In the genomic region with DNA sequence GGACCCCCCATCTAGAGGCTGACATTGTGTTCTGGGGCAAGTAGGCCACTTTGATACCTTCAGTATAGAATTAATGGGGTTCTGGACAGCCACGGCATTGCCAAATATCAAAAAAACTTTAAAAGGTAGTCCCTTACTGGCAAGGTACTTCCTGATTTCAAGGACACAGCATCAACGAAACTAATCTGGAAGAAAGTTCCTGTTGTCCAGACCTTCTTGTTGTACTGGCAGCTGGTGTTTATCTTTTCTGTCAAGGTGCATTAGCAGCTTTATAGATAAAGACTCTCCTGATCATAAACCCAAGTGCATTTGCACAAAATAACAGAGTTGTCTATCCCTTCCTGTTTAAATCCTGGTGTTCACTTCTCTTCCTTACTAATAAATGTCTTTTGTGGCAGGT, we compare ENCODE assay signal across 1 cellular context.
TF ChIP-seq lines count a peak whose summit lies in the region.

No MANE protein-coding gene starts in this region.

TF ChIP-seq in K562, 482 proteins besides CTCF, POLR2A, EP300 and RAD21 (continued from another document and continues in another):
- TF ChIP-seq, protein P1, sequence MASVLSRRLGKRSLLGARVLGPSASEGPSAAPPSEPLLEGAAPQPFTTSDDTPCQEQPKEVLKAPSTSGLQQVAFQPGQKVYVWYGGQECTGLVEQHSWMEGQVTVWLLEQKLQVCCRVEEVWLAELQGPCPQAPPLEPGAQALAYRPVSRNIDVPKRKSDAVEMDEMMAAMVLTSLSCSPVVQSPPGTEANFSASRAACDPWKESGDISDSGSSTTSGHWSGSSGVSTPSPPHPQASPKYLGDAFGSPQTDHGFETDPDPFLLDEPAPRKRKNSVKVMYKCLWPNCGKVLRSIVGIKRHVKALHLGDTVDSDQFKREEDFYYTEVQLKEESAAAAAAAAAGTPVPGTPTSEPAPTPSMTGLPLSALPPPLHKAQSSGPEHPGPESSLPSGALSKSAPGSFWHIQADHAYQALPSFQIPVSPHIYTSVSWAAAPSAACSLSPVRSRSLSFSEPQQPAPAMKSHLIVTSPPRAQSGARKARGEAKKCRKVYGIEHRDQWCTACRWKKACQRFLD (CRISPR knock-in tag; IDR thresholded peaks at IDR 0.05), result peak; percentile 74; the same call in 1 of the 2 replicates
- TF ChIP-seq ZNF644 (tag; IDR thresholded peaks at IDR 0.05; ENCODE audit: low read depth), result no peak
- TF ChIP-seq ZC3H11A (IDR thresholded peaks at IDR 0.05; ENCODE audit: low read depth, low read length), result no peak
- peak; percentile 27; the same call in 1 of the 2 replicates for TF ChIP-seq DMBX1 (CRISPR knock-in tag; IDR thresholded peaks at IDR 0.05; ENCODE audit: borderline replicate concordance)
- peak; percentile 92 for TF ChIP-seq CTBP1 (IDR thresholded peaks at IDR 0.05; ENCODE audit: borderline replicate concordance)
- peak; percentile 62; the same call in 1 of the 2 replicates for TF ChIP-seq JUND (IDR thresholded peaks at IDR 0.05; ENCODE audit: borderline replicate concordance, low read depth, low read length)
- TF ChIP-seq JUND (tag; IDR thresholded peaks at IDR 0.05; ENCODE audit: borderline replicate concordance, low read depth, low read length), result no peak; the same call in 2 of the 3 replicates
- TF ChIP-seq ZNF445 (CRISPR knock-in tag; IDR thresholded peaks at IDR 0.05; ENCODE audit: low read depth), result no peak
- TF ChIP-seq FOSL1 (tag; conservative IDR thresholded peaks at IDR 0.05), result no peak
- TF ChIP-seq POLR2H (tag; IDR thresholded peaks at IDR 0.05; ENCODE audit: low read depth), result no peak
- TF ChIP-seq SIX5 (IDR thresholded peaks at IDR 0.05; ENCODE audit: borderline replicate concordance in 1 of 2, insufficient read depth in 1 of 2, low read depth in 1 of 2, low read length in 2 of 2), result no peak
- no peak for TF ChIP-seq ZNF165 (CRISPR knock-in tag; IDR thresholded peaks at IDR 0.05; ENCODE audit: borderline replicate concordance)
- no peak for TF ChIP-seq POLR2AphosphoS2 (IDR thresholded peaks at IDR 0.05; ENCODE audit: low read length)
- peak; percentile 37; the same call in 1 of the 2 replicates for TF ChIP-seq RNF2 (IDR thresholded peaks at IDR 0.05)
- TF ChIP-seq TAL1 (IDR thresholded peaks at IDR 0.05), result peak; percentile 96
- TF ChIP-seq NEUROD1 (IDR thresholded peaks at IDR 0.05; ENCODE audit: borderline replicate concordance, low read depth, low read length, partially characterized antibody), result peak; percentile 16
- TF ChIP-seq DACH1 (IDR thresholded peaks at IDR 0.05; ENCODE audit: partially characterized antibody), result peak; percentile 78
- TF ChIP-seq SPI1 (IDR thresholded peaks at IDR 0.05; ENCODE audit: borderline replicate concordance, low read depth, low read length), result 0 out of 2 replicates have a peak, but pooled peaks have one; percentile 38
- peak; percentile 88 for TF ChIP-seq ESRRA (IDR thresholded peaks at IDR 0.05; ENCODE audit: borderline replicate concordance, low read depth)
- TF ChIP-seq RBFOX2 (IDR thresholded peaks at IDR 0.05; ENCODE audit: low read depth, low read length), result no peak
- TF ChIP-seq, protein P2, sequence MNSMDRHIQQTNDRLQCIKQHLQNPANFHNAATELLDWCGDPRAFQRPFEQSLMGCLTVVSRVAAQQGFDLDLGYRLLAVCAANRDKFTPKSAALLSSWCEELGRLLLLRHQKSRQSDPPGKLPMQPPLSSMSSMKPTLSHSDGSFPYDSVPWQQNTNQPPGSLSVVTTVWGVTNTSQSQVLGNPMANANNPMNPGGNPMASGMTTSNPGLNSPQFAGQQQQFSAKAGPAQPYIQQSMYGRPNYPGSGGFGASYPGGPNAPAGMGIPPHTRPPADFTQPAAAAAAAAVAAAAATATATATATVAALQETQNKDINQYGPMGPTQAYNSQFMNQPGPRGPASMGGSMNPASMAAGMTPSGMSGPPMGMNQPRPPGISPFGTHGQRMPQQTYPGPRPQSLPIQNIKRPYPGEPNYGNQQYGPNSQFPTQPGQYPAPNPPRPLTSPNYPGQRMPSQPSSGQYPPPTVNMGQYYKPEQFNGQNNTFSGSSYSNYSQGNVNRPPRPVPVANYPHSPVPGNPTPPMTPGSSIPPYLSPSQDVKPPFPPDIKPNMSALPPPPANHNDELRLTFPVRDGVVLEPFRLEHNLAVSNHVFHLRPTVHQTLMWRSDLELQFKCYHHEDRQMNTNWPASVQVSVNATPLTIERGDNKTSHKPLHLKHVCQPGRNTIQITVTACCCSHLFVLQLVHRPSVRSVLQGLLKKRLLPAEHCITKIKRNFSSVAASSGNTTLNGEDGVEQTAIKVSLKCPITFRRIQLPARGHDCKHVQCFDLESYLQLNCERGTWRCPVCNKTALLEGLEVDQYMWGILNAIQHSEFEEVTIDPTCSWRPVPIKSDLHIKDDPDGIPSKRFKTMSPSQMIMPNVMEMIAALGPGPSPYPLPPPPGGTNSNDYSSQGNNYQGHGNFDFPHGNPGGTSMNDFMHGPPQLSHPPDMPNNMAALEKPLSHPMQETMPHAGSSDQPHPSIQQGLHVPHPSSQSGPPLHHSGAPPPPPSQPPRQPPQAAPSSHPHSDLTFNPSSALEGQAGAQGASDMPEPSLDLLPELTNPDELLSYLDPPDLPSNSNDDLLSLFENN (IDR thresholded peaks at IDR 0.05; ENCODE audit: low read depth in 2 of 2, low read length in 2 of 2), result peak in 1 of 2 experiments; percentile 79; a peak in 2 of 4 replicates
- TF ChIP-seq TFE3 (CRISPR knock-in tag; IDR thresholded peaks at IDR 0.05), result no peak
- peak; percentile 79 for TF ChIP-seq SMARCC2 (IDR thresholded peaks at IDR 0.05; ENCODE audit: low read depth)
- TF ChIP-seq, protein P3, sequence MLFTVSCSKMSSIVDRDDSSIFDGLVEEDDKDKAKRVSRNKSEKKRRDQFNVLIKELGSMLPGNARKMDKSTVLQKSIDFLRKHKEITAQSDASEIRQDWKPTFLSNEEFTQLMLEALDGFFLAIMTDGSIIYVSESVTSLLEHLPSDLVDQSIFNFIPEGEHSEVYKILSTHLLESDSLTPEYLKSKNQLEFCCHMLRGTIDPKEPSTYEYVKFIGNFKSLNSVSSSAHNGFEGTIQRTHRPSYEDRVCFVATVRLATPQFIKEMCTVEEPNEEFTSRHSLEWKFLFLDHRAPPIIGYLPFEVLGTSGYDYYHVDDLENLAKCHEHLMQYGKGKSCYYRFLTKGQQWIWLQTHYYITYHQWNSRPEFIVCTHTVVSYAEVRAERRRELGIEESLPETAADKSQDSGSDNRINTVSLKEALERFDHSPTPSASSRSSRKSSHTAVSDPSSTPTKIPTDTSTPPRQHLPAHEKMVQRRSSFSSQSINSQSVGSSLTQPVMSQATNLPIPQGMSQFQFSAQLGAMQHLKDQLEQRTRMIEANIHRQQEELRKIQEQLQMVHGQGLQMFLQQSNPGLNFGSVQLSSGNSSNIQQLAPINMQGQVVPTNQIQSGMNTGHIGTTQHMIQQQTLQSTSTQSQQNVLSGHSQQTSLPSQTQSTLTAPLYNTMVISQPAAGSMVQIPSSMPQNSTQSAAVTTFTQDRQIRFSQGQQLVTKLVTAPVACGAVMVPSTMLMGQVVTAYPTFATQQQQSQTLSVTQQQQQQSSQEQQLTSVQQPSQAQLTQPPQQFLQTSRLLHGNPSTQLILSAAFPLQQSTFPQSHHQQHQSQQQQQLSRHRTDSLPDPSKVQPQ (CRISPR knock-in tag; IDR thresholded peaks at IDR 0.05; ENCODE audit: borderline replicate concordance), result no peak
- TF ChIP-seq RBM22 (IDR thresholded peaks at IDR 0.05; ENCODE audit: low read depth, low read length, poor library complexity, severe bottlenecking), result no peak
- TF ChIP-seq MCM3 (IDR thresholded peaks at IDR 0.05), result no peak
- TF ChIP-seq, protein P4, sequence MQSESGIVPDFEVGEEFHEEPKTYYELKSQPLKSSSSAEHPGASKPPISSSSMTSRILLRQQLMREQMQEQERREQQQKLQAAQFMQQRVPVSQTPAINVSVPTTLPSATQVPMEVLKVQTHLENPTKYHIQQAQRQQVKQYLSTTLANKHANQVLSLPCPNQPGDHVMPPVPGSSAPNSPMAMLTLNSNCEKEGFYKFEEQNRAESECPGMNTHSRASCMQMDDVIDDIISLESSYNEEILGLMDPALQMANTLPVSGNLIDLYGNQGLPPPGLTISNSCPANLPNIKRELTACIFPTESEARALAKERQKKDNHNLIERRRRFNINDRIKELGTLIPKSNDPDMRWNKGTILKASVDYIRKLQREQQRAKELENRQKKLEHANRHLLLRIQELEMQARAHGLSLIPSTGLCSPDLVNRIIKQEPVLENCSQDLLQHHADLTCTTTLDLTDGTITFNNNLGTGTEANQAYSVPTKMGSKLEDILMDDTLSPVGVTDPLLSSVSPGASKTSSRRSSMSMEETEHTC (IDR thresholded peaks at IDR 0.05), result no peak
- TF ChIP-seq STAG1 (CRISPR knock-in tag; IDR thresholded peaks at IDR 0.05; ENCODE audit: borderline replicate concordance), result no peak
- TF ChIP-seq CXXC5 (CRISPR knock-in tag; IDR thresholded peaks at IDR 0.05), result peak; percentile 66
- no peak for TF ChIP-seq PRPF4 (IDR thresholded peaks at IDR 0.05; ENCODE audit: insufficient read depth, low read depth, low read length, poor library complexity, severe bottlenecking)
- no peak for TF ChIP-seq SIN3A (IDR thresholded peaks at IDR 0.05; ENCODE audit: borderline replicate concordance in 2 of 2, control insufficient read depth in 1 of 2, low read depth in 2 of 2, low read length in 2 of 2)
- peak; percentile 16; the same call in 1 of the 2 replicates for TF ChIP-seq RAD51 (IDR thresholded peaks at IDR 0.05; ENCODE audit: borderline replicate concordance, low read depth)
- no peak for TF ChIP-seq TAF9B (IDR thresholded peaks at IDR 0.05; ENCODE audit: partially characterized antibody)
- peak; percentile 79; the same call in 1 of the 2 replicates for TF ChIP-seq CC2D1A (IDR thresholded peaks at IDR 0.05)
- TF ChIP-seq, protein P5, sequence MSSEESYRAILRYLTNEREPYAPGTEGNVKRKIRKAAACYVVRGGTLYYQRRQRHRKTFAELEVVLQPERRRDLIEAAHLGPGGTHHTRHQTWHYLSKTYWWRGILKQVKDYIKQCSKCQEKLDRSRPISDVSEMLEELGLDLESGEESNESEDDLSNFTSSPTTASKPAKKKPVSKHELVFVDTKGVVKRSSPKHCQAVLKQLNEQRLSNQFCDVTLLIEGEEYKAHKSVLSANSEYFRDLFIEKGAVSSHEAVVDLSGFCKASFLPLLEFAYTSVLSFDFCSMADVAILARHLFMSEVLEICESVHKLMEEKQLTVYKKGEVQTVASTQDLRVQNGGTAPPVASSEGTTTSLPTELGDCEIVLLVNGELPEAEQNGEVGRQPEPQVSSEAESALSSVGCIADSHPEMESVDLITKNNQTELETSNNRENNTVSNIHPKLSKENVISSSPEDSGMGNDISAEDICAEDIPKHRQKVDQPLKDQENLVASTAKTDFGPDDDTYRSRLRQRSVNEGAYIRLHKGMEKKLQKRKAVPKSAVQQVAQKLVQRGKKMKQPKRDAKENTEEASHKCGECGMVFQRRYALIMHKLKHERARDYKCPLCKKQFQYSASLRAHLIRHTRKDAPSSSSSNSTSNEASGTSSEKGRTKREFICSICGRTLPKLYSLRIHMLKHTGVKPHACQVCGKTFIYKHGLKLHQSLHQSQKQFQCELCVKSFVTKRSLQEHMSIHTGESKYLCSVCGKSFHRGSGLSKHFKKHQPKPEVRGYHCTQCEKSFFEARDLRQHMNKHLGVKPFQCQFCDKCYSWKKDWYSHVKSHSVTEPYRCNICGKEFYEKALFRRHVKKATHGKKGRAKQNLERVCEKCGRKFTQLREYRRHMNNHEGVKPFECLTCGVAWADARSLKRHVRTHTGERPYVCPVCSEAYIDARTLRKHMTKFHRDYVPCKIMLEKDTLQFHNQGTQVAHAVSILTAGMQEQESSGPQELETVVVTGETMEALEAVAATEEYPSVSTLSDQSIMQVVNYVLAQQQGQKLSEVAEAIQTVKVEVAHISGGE (CRISPR knock-in tag; IDR thresholded peaks at IDR 0.05), result peak in 1 of 3 experiments; percentile 39; a peak in 1 of 6 replicates
- TF ChIP-seq PHB2 (IDR thresholded peaks at IDR 0.05; ENCODE audit: low read depth), result peak; percentile 80
- TF ChIP-seq MEIS2 (IDR thresholded peaks at IDR 0.05; ENCODE audit: partially characterized antibody), result peak; percentile 78
- no peak for TF ChIP-seq MBD1 (CRISPR knock-in tag; IDR thresholded peaks at IDR 0.05)
- TF ChIP-seq SAP30 (IDR thresholded peaks at IDR 0.05; ENCODE audit: borderline replicate concordance, insufficient read depth, low read depth, low read length, poor library complexity, severe bottlenecking), result no peak
- peak; percentile 96 for TF ChIP-seq PML (IDR thresholded peaks at IDR 0.05; ENCODE audit: low read length)
- TF ChIP-seq, protein P6, sequence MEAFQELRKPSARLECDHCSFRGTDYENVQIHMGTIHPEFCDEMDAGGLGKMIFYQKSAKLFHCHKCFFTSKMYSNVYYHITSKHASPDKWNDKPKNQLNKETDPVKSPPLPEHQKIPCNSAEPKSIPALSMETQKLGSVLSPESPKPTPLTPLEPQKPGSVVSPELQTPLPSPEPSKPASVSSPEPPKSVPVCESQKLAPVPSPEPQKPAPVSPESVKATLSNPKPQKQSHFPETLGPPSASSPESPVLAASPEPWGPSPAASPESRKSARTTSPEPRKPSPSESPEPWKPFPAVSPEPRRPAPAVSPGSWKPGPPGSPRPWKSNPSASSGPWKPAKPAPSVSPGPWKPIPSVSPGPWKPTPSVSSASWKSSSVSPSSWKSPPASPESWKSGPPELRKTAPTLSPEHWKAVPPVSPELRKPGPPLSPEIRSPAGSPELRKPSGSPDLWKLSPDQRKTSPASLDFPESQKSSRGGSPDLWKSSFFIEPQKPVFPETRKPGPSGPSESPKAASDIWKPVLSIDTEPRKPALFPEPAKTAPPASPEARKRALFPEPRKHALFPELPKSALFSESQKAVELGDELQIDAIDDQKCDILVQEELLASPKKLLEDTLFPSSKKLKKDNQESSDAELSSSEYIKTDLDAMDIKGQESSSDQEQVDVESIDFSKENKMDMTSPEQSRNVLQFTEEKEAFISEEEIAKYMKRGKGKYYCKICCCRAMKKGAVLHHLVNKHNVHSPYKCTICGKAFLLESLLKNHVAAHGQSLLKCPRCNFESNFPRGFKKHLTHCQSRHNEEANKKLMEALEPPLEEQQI (IDR thresholded peaks at IDR 0.05), result no peak
- TF ChIP-seq GABPB1 (CRISPR knock-in tag; IDR thresholded peaks at IDR 0.05), result no peak
